24 cellular contexts compared by ENCODE assay signal in genomic region chr1:20974951-20975350, GRCh38.
"Had no signal": no experiment of that assay in that cellular context is flagged by ENCODE, and none has a peak within 500 bp of the region (broad histone marks: within the 10 kb centered on the region; RNA-seq: fewer than 3 reads in every experiment).

No MANE protein-coding gene starts in this region.

- ATAC-seq: Panc1, Right ventricle myocardium inferior, WTC11 had no signal

- H3K9me3 Mint-ChIP-seq: activated CD4-positive, alpha-beta memory T cell treated with anti-CD3 and anti-CD28 coated beads for 36 hours; activated CD4-positive, alpha-beta T cell treated with anti-CD3 and anti-CD28 coated beads, Interleukin-2, amount 10 ng/mL, durations not matched to agents 24 days and 14 days; T-helper 1 cell treated with Interleukin-12 subunit alpha and Interleukin-12 subunit beta and Interleukin-4 antibody, amounts not matched to agents 30 μg/mL and 1 μg/mL, for 36 hours; WTC11 had no signal

- H3K4me1 Mint-ChIP-seq: WTC11 had no signal

- H3K4me3 ChIP-seq: breast epithelium, MG63 had no signal

- H3K9me3 ChIP-seq: breast epithelium, MG63 had no signal

- H3K27ac ChIP-seq: breast epithelium had no signal

- H3K27me3 Mint-ChIP-seq: activated CD4-positive, alpha-beta memory T cell treated with anti-CD3 and anti-CD28 coated beads for 36 hours; activated CD4-positive, alpha-beta T cell treated with anti-CD3 and anti-CD28 coated beads, Interleukin-2, amount 10 ng/mL, durations not matched to agents 24 days and 14 days; activated naive CD8-positive, alpha-beta T cell had no signal

- H3K36me3 ChIP-seq: breast epithelium had no signal

- H3K4me1 ChIP-seq: breast epithelium had no signal

- H3K27ac Mint-ChIP-seq: activated CD4-positive, alpha-beta memory T cell treated with anti-CD3 and anti-CD28 coated beads for 36 hours; activated CD4-positive, alpha-beta T cell treated with anti-CD3 and anti-CD28 coated beads, Interleukin-2, amount 10 ng/mL, durations not matched to agents 24 days and 14 days; activated naive CD8-positive, alpha-beta T cell; T-helper 1 cell treated with Interleukin-12 subunit alpha and Interleukin-12 subunit beta and Interleukin-4 antibody, amounts not matched to agents 30 μg/mL and 1 μg/mL, for 36 hours; WTC11 had no signal

- DNase-seq: activated CD4-positive, alpha-beta memory T cell treated with anti-CD3 and anti-CD28 coated beads for 36 hours; activated CD4-positive, alpha-beta T cell treated with anti-CD3 and anti-CD28 coated beads, Interleukin-2, amount 10 ng/mL, durations not matched to agents 24 days and 14 days; activated CD4-positive, CD25-positive, alpha-beta regulatory T cell treated with anti-CD3 and anti-CD28 coated beads, Interleukin-2, amount 50 U/mL, for 72 hours; activated effector memory CD4-positive, alpha-beta T cell treated with anti-CD3 and anti-CD28 coated beads, Interleukin-2, amount 50 U/mL, for 16 hours; activated naive CD4-positive, alpha-beta T cell treated with Interleukin-2 at 50 U/mL for 16 hours; caudate nucleus; MG63; MV-4-11; NCI-H1092 treated with DMSO at 0.1 percent for 48 hours; NCI-H1417 treated with DMSO at 0.1 percent for 48 hours; NCI-H1694; NCI-H2029; NCI-H2107; NCI-H510A treated with DMSO at 0.1 percent for 48 hours; NCI-H69; NK-92 treated with Interleukin-12 subunit alpha and Interleukin-12 subunit beta, amount 100 ng/mL, for 24 hours; OCI-M1; RPMI8226 had no signal

- H3K27me3 ChIP-seq: breast epithelium, MG63 had no signal

- H3K4me3 Mint-ChIP-seq: activated CD4-positive, alpha-beta memory T cell treated with anti-CD3 and anti-CD28 coated beads for 36 hours; activated CD4-positive, alpha-beta T cell treated with anti-CD3 and anti-CD28 coated beads, Interleukin-2, amount 10 ng/mL, durations not matched to agents 24 days and 14 days; activated naive CD8-positive, alpha-beta T cell; T-helper 1 cell treated with Interleukin-12 subunit alpha and Interleukin-12 subunit beta and Interleukin-4 antibody, amounts not matched to agents 30 μg/mL and 1 μg/mL, for 36 hours; WTC11 had no signal
